Comparison of ENCODE assay signal across 15 cellular contexts in the genomic region with DNA sequence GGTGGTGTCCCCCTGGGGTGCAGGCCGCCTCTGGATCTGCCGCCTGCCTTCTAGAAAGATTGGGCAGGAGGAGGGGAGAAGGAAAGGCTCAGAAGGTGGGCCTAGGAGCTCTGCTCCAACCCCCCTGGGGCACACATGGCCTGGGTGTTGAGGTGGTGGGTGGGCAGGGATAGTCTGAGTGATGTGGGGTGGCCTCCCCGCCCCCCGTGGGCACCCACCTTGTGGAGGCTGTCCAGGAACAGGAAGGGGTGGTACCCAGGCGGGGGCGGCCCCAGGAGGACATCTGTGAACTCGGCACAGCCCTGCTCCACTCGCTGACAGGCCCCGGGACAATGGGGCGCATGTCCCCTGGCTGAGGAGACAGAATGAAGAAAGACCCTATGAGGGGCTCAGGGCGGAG. TPM values are rescaled to one million over a fixed set of nuclear protein-coding genes. Genes with fewer than 3 reads are reported as not detected.
DNase-seq lines count a peak whose midpoint lies in the region; ATAC-seq and TF ChIP-seq lines count a peak whose summit lies in the region.
"Had no signal": no experiment of that assay in that cellular context is flagged by ENCODE, and none has a peak within 500 bp of the region (broad histone marks: within the 10 kb centered on the region; RNA-seq: fewer than 3 reads in every experiment).

No MANE protein-coding gene starts in this region.

- no peak overlapping the region for H3K4me3 ChIP-seq in BLaER1 treated with 17β-estradiol and CSF1 and Interleukin-3, amounts not matched to agents 10 nM and 100 nM
- H3K4me3 ChIP-seq in neuronal stem cell (ENCODE audit: low read length in 2 of 2): no peak overlapping the region

- peak overlapping the region; percentile 82 for H2BK5ac ChIP-seq in neuronal stem cell (ENCODE audit: low read length)

- H3K27me3 ChIP-seq in BLaER1 treated with 17β-estradiol and CSF1 and Interleukin-3, amounts not matched to agents 10 nM and 100 nM: peaks cover 0 to 33% (median 3%) of the 10 kb centered on the region in 11 experiments; a peak in 7 of 22 replicates
- no peaks in the 10 kb centered on the region for H3K27me3 ChIP-seq in neuronal stem cell (ENCODE audit: control insufficient read depth in 3 of 3, insufficient read depth in 3 of 3, low read depth in 1 of 3, low read length in 3 of 3)
- H3K27me3 ChIP-seq: BE2C had no signal

- no peak overlapping the region for H2BK120ac ChIP-seq in neuronal stem cell (ENCODE audit: low read depth, low read length)

- POLR2A ChIA-PET in RWPE1 (lab: Yijun Ruan, JAX; ENCODE audit: low non-redundant PET): no interaction called here

- no peak overlapping the region for H4K91ac ChIP-seq in neuronal stem cell (ENCODE audit: low read depth, low read length, poor library complexity)

- H3K18ac ChIP-seq in neuronal stem cell (ENCODE audit: low read length): peak overlapping the region; percentile 85

- H3K9me3 ChIP-seq in BLaER1 treated with 17β-estradiol and CSF1 and Interleukin-3, amounts not matched to agents 10 nM and 100 nM (replicated peaks in 1 of 11): no peaks in the 10 kb centered on the region
- H3K9me3 ChIP-seq in neuronal stem cell (replicated peaks in 1 of 2; ENCODE audit: control insufficient read depth in 2 of 2, insufficient read depth in 1 of 2, low read depth in 1 of 2, low read length in 2 of 2): no peaks in the 10 kb centered on the region
- H3K9me3 ChIP-seq: BE2C had no signal

- H3K79me1 ChIP-seq in neuronal stem cell (ENCODE audit: low read depth, low read length): no peaks in the 10 kb centered on the region

- H2BK12ac ChIP-seq in neuronal stem cell (ENCODE audit: low read length): peak overlapping the region; percentile 73

- WGBS in neuronal stem cell (ENCODE audit: extremely low coverage in 2 of 2, insufficient read length in 2 of 2, insufficient replicate concordance in 1 of 2), 2 donors: no CpG with 5 or more reads among the region's 11 CpGs

- H3K4me2 ChIP-seq in BLaER1 treated with 17β-estradiol and CSF1 and Interleukin-3, amounts not matched to agents 10 nM and 100 nM: peak overlapping the region; percentile 13 to 71 (median 48); a peak in 20 of 22 replicates
- no peak overlapping the region for H3K4me2 ChIP-seq in neuronal stem cell (ENCODE audit: insufficient read depth, low read length, poor library complexity, severe bottlenecking)

- ATAC-seq in stimulated activated naive CD8-positive, alpha-beta T cell treated with anti-CD3 and anti-CD28 coated beads, Interleukin-15, Interleukin-2, amounts not matched to agents 100 U/mL and 50 U/mL, for 24 hours: peak; percentile 6
- ATAC-seq: HCT116 had no signal

- peak overlapping the region; percentile 93 for H2BK15ac ChIP-seq in neuronal stem cell (ENCODE audit: low read length)

- H3K9ac ChIP-seq in BLaER1 treated with 17β-estradiol and CSF1 and Interleukin-3, amounts not matched to agents 10 nM and 100 nM: peak overlapping the region in 4 of 11 experiments; percentile 2 to 50 (median 12); a peak in 4 of 22 replicates
- H3K9ac ChIP-seq in neuronal stem cell (ENCODE audit: low read depth, low read length, poor library complexity): peak overlapping the region; percentile 63

- H3K4ac ChIP-seq in neuronal stem cell (ENCODE audit: low read length): peak overlapping the region; percentile 85

- DNase-seq in RWPE1 (ENCODE audit: low spot score): no peak
- no peak for DNase-seq in neuronal stem cell (ENCODE audit: low spot score)
- no peak for DNase-seq in stimulated activated naive CD8-positive, alpha-beta T cell treated with anti-CD3 and anti-CD28 coated beads, Interleukin-15, Interleukin-2, amounts not matched to agents 100 U/mL and 50 U/mL, for 24 hours
- no peak for DNase-seq in NCI-H524 (lab: John Stamatoyannopoulos, UW)
- no peak for DNase-seq in HPDE6-E6E7 (ENCODE audit: extremely low spot score)
- no peak for DNase-seq in stimulated activated CD4-positive, alpha-beta T cell treated with anti-CD3 and anti-CD28 coated beads, Interleukin-4, amount 100 ng/mL, for 1 hour
- DNase-seq: ACHN; Calu3; CD4-positive, alpha-beta memory T cell; GF-D8; GOT3; H7 had no signal

- peak overlapping the region; percentile 58 for H3K14ac ChIP-seq in neuronal stem cell (ENCODE audit: low read length)

- peak overlapping the region; percentile 6 for H3K23ac ChIP-seq in neuronal stem cell (ENCODE audit: low read depth, low read length, poor library complexity)

- H3K27ac ChIP-seq in BLaER1 treated with 17β-estradiol and CSF1 and Interleukin-3, amounts not matched to agents 10 nM and 100 nM: no peak overlapping the region
- H3K27ac ChIP-seq in RWPE1 (peak overlapping the region; percentile 99), neuronal stem cell (replicated peaks; ENCODE audit: low read length) (no peak overlapping the region)

- peaks cover 0 to 37% (median 0%) of the 10 kb centered on the region in 11 experiments; a peak in 4 of 22 replicates for H4K20me1 ChIP-seq in BLaER1 treated with 17β-estradiol and CSF1 and Interleukin-3, amounts not matched to agents 10 nM and 100 nM

- H2AFZ ChIP-seq in neuronal stem cell (ENCODE audit: low read length): no peak overlapping the region

- peak overlapping the region; percentile 98 for H2AK5ac ChIP-seq in neuronal stem cell (ENCODE audit: low read depth, low read length)

- TF ChIP-seq CTCF in RWPE1 (conservative IDR thresholded peaks at IDR 0.05; ENCODE audit: low read depth): no peak

- CTCF ChIA-PET in RWPE1 (lab: Yijun Ruan, JAX): no interaction called here

- H4K8ac ChIP-seq in neuronal stem cell (ENCODE audit: low read depth, low read length): no peak overlapping the region

- no peaks in the 10 kb centered on the region for H3K36me3 ChIP-seq in BLaER1 treated with 17β-estradiol and CSF1 and Interleukin-3, amounts not matched to agents 10 nM and 100 nM
- no peaks in the 10 kb centered on the region for H3K36me3 ChIP-seq in neuronal stem cell (replicated peaks in 1 of 2; ENCODE audit: control insufficient read depth in 2 of 2, insufficient read depth in 2 of 2, low read length in 2 of 2)
- H3K36me3 ChIP-seq: BE2C had no signal

- H3K4me1 ChIP-seq in BLaER1 treated with 17β-estradiol and CSF1 and Interleukin-3, amounts not matched to agents 10 nM and 100 nM: peaks cover 8 to 15% (median 12%) of the 10 kb centered on the region in 10 experiments; a peak in 19 of 20 replicates
- H3K4me1 ChIP-seq in neuronal stem cell (ENCODE audit: control insufficient read depth in 2 of 2, insufficient read depth in 1 of 2, low read depth in 1 of 2, low read length in 2 of 2): peaks cover 1 to 13% of the 10 kb centered on the region in 2 donors
- H3K4me1 ChIP-seq: BE2C had no signal

RNA-seq across cellular contexts. Expression of a gene that starts 54.9 kb away (rescaled TPM):
- 7.1 TPM for polyA plus RNA-seq in neuronal stem cell (2013, experiment 1 of 2)
- polyA plus RNA-seq in neuronal stem cell (2013, experiment 2 of 2): 7.9 TPM

RNA-seq across cellular contexts. Expression of a gene that starts 55.1 kb away (rescaled TPM):
- polyA plus RNA-seq in neuronal stem cell (2013, experiment 1 of 2): 63.2 TPM
- polyA plus RNA-seq in neuronal stem cell (2013, experiment 2 of 2): 64.3 TPM
